ENCODE assay signal across 20 cellular contexts in the genomic region with DNA sequence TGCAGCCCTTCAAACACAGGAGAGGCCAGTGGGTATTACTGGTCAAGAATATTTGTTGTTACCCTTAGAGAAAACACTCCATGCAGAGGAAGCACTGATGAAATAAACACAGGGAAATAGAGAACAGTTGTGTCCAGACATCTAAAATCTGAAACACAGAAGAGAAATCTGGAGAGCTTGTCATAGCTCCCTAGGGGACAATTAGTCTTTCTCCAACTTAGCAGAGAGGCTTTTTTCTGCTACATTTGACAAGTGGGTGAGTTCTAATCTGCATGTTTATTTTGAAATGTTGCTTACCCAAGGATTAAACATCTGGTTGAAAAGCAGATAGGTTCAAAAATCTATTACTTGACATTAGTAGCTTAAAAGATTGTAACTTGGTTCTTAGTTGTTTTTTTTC.
"Had no signal": no experiment of that assay in that cellular context is flagged by ENCODE, and none has a peak within 500 bp of the region (broad histone marks: within the 10 kb centered on the region; RNA-seq: fewer than 3 reads in every experiment).

No MANE protein-coding gene starts in this region.

- H3K36me3 ChIP-seq: ascending aorta, thoracic aorta, upper lobe of right lung, WERI-Rb-1 had no signal

- H3K9me3 ChIP-seq: ascending aorta, breast epithelium, thoracic aorta, upper lobe of right lung had no signal

- ATAC-seq: activated CD8-positive, alpha-beta memory T cell treated with anti-CD3 and anti-CD28 coated beads, Interleukin-2, amount 10 ng/mL, durations not matched to agents 7 days and 5 days; activated naive CD8-positive, alpha-beta T cell treated with anti-CD3 and anti-CD28 coated beads, Interleukin-2, amount 50 U/mL, for 24 hours; foreskin keratinocyte; left cardiac atrium; stimulated activated effector memory CD8-positive, alpha-beta T cell treated with anti-CD3 and anti-CD28 coated beads, Interleukin-12 subunit alpha, Interleukin-12 subunit beta, amount 100 ng/mL, for 72 hours; upper lobe of right lung had no signal

- H3K27ac Mint-ChIP-seq: activated CD4-positive, alpha-beta memory T cell treated with anti-CD3 and anti-CD28 coated beads for 36 hours; activated CD8-positive, alpha-beta memory T cell treated with anti-CD3 and anti-CD28 coated beads, Interleukin-2, amount 10 ng/mL, durations not matched to agents 7 days and 5 days; activated naive CD4-positive, alpha-beta T cell treated with anti-CD3 and anti-CD28 coated beads for 36 hours; activated naive CD8-positive, alpha-beta T cell treated with anti-CD3 and anti-CD28 coated beads, Interleukin-2, amount 50 U/mL, for 24 hours; activated T-helper 2 cell treated with anti-CD3 and anti-CD28 coated beads, Interferon-gamma antibody, Interleukin-2, Interleukin-4, amounts not matched to agents 10 μg/mL and 5 μg/mL and 100 μg/mL, durations not matched to agents 14 hours and 24 hours and 36 hours; dendritic cell treated with granulocyte-macrophage colony-stimulating factor and Interleukin-4, amounts not matched to agents 40 ng/mL and 50 ng/mL, for 4 days; naive B cell; stimulated activated effector memory CD8-positive, alpha-beta T cell treated with anti-CD3 and anti-CD28 coated beads, Interleukin-12 subunit alpha, Interleukin-12 subunit beta, amount 100 ng/mL, for 72 hours had no signal

- DNase-seq: activated CD4-positive, alpha-beta memory T cell treated with anti-CD3 and anti-CD28 coated beads for 36 hours; activated CD8-positive, alpha-beta memory T cell treated with anti-CD3 and anti-CD28 coated beads, Interleukin-2, amount 10 ng/mL, durations not matched to agents 7 days and 5 days; activated naive CD4-positive, alpha-beta T cell treated with anti-CD3 and anti-CD28 coated beads for 36 hours; activated naive CD8-positive, alpha-beta T cell treated with anti-CD3 and anti-CD28 coated beads, Interleukin-2, amount 50 U/mL, for 24 hours; activated T-cell treated with anti-CD3 and anti-CD28 coated beads, Interleukin-2, amount 50 U/mL, for 1 hour; effector memory CD4-positive, alpha-beta T cell; foreskin keratinocyte; head of caudate nucleus; left cardiac atrium; midbrain; naive B cell; upper lobe of right lung; WERI-Rb-1 had no signal

- H3K4me1 ChIP-seq: ascending aorta, breast epithelium, foreskin keratinocyte, upper lobe of right lung had no signal

- H3K9me3 Mint-ChIP-seq: dendritic cell treated with granulocyte-macrophage colony-stimulating factor and Interleukin-4, amounts not matched to agents 40 ng/mL and 50 ng/mL, for 4 days had no signal

- H3K36me3 Mint-ChIP-seq: activated CD4-positive, alpha-beta memory T cell treated with anti-CD3 and anti-CD28 coated beads for 36 hours; activated CD8-positive, alpha-beta memory T cell treated with anti-CD3 and anti-CD28 coated beads, Interleukin-2, amount 10 ng/mL, durations not matched to agents 7 days and 5 days; naive B cell; stimulated activated effector memory CD8-positive, alpha-beta T cell treated with anti-CD3 and anti-CD28 coated beads, Interleukin-12 subunit alpha, Interleukin-12 subunit beta, amount 100 ng/mL, for 72 hours had no signal

- H3K4me3 Mint-ChIP-seq: activated CD4-positive, alpha-beta memory T cell treated with anti-CD3 and anti-CD28 coated beads for 36 hours; activated CD8-positive, alpha-beta memory T cell treated with anti-CD3 and anti-CD28 coated beads, Interleukin-2, amount 10 ng/mL, durations not matched to agents 7 days and 5 days; activated naive CD4-positive, alpha-beta T cell treated with anti-CD3 and anti-CD28 coated beads for 36 hours; activated naive CD8-positive, alpha-beta T cell treated with anti-CD3 and anti-CD28 coated beads, Interleukin-2, amount 50 U/mL, for 24 hours; dendritic cell treated with granulocyte-macrophage colony-stimulating factor and Interleukin-4, amounts not matched to agents 40 ng/mL and 50 ng/mL, for 4 days; naive B cell; stimulated activated effector memory CD8-positive, alpha-beta T cell treated with anti-CD3 and anti-CD28 coated beads, Interleukin-12 subunit alpha, Interleukin-12 subunit beta, amount 100 ng/mL, for 72 hours had no signal

- H3K27ac ChIP-seq: ascending aorta, breast epithelium, foreskin keratinocyte, thoracic aorta, upper lobe of right lung, WERI-Rb-1 had no signal

- H3K27me3 Mint-ChIP-seq: activated CD4-positive, alpha-beta memory T cell treated with anti-CD3 and anti-CD28 coated beads for 36 hours; activated CD8-positive, alpha-beta memory T cell treated with anti-CD3 and anti-CD28 coated beads, Interleukin-2, amount 10 ng/mL, durations not matched to agents 7 days and 5 days; activated naive CD8-positive, alpha-beta T cell treated with anti-CD3 and anti-CD28 coated beads, Interleukin-2, amount 50 U/mL, for 24 hours; dendritic cell treated with granulocyte-macrophage colony-stimulating factor and Interleukin-4, amounts not matched to agents 40 ng/mL and 50 ng/mL, for 4 days; naive B cell had no signal

- H3K27me3 ChIP-seq: ascending aorta, breast epithelium, foreskin keratinocyte, upper lobe of right lung had no signal

- H3K4me1 Mint-ChIP-seq: activated CD8-positive, alpha-beta memory T cell treated with anti-CD3 and anti-CD28 coated beads, Interleukin-2, amount 10 ng/mL, durations not matched to agents 7 days and 5 days; activated naive CD8-positive, alpha-beta T cell treated with anti-CD3 and anti-CD28 coated beads, Interleukin-2, amount 50 U/mL, for 24 hours; naive B cell; stimulated activated effector memory CD8-positive, alpha-beta T cell treated with anti-CD3 and anti-CD28 coated beads, Interleukin-12 subunit alpha, Interleukin-12 subunit beta, amount 100 ng/mL, for 72 hours had no signal

- H3K4me3 ChIP-seq: ascending aorta, breast epithelium, lung, thoracic aorta, upper lobe of right lung had no signal
